ENCODE assay signal across 1 cellular context in genomic region chr13:113428871-113429607, GRCh38.
TF ChIP-seq lines count a peak whose summit lies in the region.

No MANE protein-coding gene starts in this region.

TF ChIP-seq in WTC11, 78 proteins besides CTCF, POLR2A, EP300 and RAD21 (continued from another document):
- TF ChIP-seq, protein P1, sequence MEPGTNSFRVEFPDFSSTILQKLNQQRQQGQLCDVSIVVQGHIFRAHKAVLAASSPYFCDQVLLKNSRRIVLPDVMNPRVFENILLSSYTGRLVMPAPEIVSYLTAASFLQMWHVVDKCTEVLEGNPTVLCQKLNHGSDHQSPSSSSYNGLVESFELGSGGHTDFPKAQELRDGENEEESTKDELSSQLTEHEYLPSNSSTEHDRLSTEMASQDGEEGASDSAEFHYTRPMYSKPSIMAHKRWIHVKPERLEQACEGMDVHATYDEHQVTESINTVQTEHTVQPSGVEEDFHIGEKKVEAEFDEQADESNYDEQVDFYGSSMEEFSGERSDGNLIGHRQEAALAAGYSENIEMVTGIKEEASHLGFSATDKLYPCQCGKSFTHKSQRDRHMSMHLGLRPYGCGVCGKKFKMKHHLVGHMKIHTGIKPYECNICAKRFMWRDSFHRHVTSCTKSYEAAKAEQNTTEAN (CRISPR knock-in tag; IDR thresholded peaks at IDR 0.05) = no peak
- TF ChIP-seq KAT7 (CRISPR knock-in tag; IDR thresholded peaks at IDR 0.05; ENCODE audit: borderline replicate concordance) (no peak), ELF4 (CRISPR knock-in tag; IDR thresholded peaks at IDR 0.05; ENCODE audit: low read depth) (no peak), ZNF263 (CRISPR knock-in tag; IDR thresholded peaks at IDR 0.05; ENCODE audit: low read depth) (no peak)
